11 cellular contexts compared by ENCODE assay signal in the genomic region with DNA sequence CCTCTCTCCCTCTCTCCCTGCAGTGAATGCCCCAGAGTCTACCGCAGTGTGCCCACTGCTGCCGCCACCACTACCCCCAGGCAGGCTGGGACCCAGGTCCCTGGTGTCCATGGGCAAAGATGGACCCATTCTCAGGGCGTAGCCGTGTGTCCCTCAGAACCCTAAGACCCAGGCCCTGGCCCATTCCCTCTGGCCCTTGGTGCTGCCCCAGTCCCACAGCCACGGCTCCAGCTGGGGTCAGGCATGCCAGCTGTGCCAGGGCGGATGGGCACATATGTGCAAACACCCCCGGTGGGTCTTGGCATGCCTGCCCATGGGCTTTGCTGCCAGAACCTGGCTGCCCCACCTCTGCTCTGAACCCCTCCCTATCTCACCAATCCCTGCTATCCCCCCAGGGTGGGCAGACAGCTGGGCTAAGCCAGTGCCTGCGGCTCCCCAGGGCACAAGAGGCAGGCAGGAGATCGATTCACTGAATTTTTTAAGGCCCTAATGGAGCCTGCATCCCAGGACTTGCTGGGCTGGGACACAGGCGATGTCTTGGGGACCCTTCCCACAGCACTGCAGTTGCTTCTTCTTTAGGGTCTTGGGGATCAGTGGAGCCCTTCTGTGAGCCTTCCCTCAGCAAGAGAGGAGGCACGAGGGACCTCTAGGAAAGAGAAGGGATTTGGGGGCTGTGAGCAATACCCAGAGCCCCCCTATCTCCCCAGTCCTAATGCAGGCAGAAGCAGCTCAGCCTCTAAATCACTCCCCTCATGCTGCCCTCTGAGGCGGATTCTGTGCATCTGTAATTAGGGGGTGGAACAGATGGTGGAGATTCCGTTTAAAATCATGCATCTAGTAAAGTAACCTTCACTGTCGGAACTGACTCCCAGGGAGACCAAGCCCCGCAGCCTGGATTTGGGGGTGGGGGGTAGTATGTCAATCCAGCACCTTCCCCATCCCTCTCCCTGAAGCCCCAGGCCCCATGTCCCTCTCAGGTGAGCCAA. TPM values are rescaled to one million over a fixed set of nuclear protein-coding genes. Genes with fewer than 3 reads are reported as not detected.
DNase-seq lines count a peak whose midpoint lies in the region; ATAC-seq and TF ChIP-seq lines count a peak whose summit lies in the region.
"Had no signal": no experiment of that assay in that cellular context is flagged by ENCODE, and none has a peak within 500 bp of the region (broad histone marks: within the 10 kb centered on the region; RNA-seq: fewer than 3 reads in every experiment).

No MANE protein-coding gene starts in this region.

- TF ChIP-seq EP300 in SK-N-SH (IDR thresholded peaks at IDR 0.05; ENCODE audit: borderline replicate concordance in 1 of 2, low read depth in 1 of 2, low read length in 1 of 2) = no peak

- H3F3A ChIP-seq in SK-N-SH (replicated peaks; ENCODE audit: insufficient read depth) = peaks cover 3% of the 10 kb centered on the region

- H3K9me3 ChIP-seq in Panc1 (ENCODE audit: control insufficient read depth, insufficient read depth, low read depth, low read length) (no peaks in the 10 kb centered on the region), left ventricle myocardium inferior (replicated peaks) (no peaks in the 10 kb centered on the region), SK-N-SH (no peaks in the 10 kb centered on the region)

- H4K20me1 ChIP-seq in SK-N-SH (ENCODE audit: insufficient read depth) = peaks cover 77% of the 10 kb centered on the region

- no peak overlapping the region for H3K9ac ChIP-seq in SK-N-SH

- H3K79me2 ChIP-seq in SK-N-SH (ENCODE audit: insufficient read depth) = peaks cover 88% of the 10 kb centered on the region

- H3K27ac ChIP-seq in Panc1 (ENCODE audit: low read length) (peak overlapping the region; percentile 37; the same call in 1 of the 2 replicates), left ventricle myocardium inferior (replicated peaks) (peak overlapping the region; percentile 98), SK-N-SH (ENCODE audit: low read depth in 2 of 2, low read length in 1 of 2) (peak overlapping the region in 1 of 2 experiments; percentile 2; a peak in 1 of 4 replicates)

- no peak overlapping the region for H2AFZ ChIP-seq in SK-N-SH (ENCODE audit: low read depth)

- peak; percentile 44 for DNase-seq in ELF-1 (ENCODE audit: low read depth, low spot score)
- no peak for DNase-seq in Panc1 (ENCODE audit: low read depth, low spot score)
- no peak for DNase-seq in left ventricle myocardium inferior
- peak; percentile 56 for DNase-seq in retina
- no peak for DNase-seq in SK-N-SH
- no peak for DNase-seq in DMS53 (lab: John Stamatoyannopoulos, UW)
- DNase-seq: naive thymus-derived CD8-positive, alpha-beta T cell; NCI-H1417 treated with DMSO at 0.1 percent for 48 hours had no signal

- TF ChIP-seq CTCF in Panc1 (IDR thresholded peaks at IDR 0.05) (no peak), left ventricle myocardium inferior (IDR thresholded peaks at IDR 0.05; ENCODE audit: borderline replicate concordance) (no peak), SK-N-SH (IDR thresholded peaks at IDR 0.05) (no peak)

- ATAC-seq in Panc1 (no peak), GM18502 (IDR thresholded peaks at IDR 0.05; ENCODE audit: poor library complexity, unreplicated experiment) (no peak), HG03175 (IDR thresholded peaks at IDR 0.05; ENCODE audit: unreplicated experiment) (no peak)
- ATAC-seq: naive thymus-derived CD8-positive, alpha-beta T cell had no signal

- H3K9me2 ChIP-seq in SK-N-SH = no peaks in the 10 kb centered on the region

- no TSS peak for BruUV-seq in Panc1 (replicated peaks; lab: Mats Ljungman, UMichigan)

- no peaks in the 10 kb centered on the region for H3K36me3 ChIP-seq in Panc1 (ENCODE audit: control insufficient read depth, insufficient read depth, low read length)
- no peaks in the 10 kb centered on the region for H3K36me3 ChIP-seq in left ventricle myocardium inferior
- no peaks in the 10 kb centered on the region for H3K36me3 ChIP-seq in SK-N-SH (replicated peaks in 1 of 2; ENCODE audit: control insufficient read depth in 1 of 2, insufficient read depth in 2 of 2, low read length in 1 of 2)

- CTCF ChIA-PET in Panc1 (lab: Charles Lee) = no interaction called here
- CTCF ChIA-PET in SK-N-SH (lab: Yijun Ruan, JAX) = interaction anchor here (1.4 to 27.7 kb wide), 5 partner anchors 8 to 297 kb away, joined by 3 to 603 read pairs (median 4); no protein-coding TSS in a partner anchor

- H3K4me1 ChIP-seq in Panc1 (ENCODE audit: control insufficient read depth, insufficient read depth, low read length) (peaks cover 86% of the 10 kb centered on the region), left ventricle myocardium inferior (peaks cover 100% of the 10 kb centered on the region), SK-N-SH (ENCODE audit: control insufficient read depth in 1 of 2, insufficient read depth in 2 of 2, low read depth in 1 of 2, low read length in 1 of 2) (peaks cover 65 to 82% of the 10 kb centered on the region in 2 experiments)

- no peak for TF ChIP-seq RAD21 in SK-N-SH (IDR thresholded peaks at IDR 0.05; ENCODE audit: low read length)

- no peaks in the 10 kb centered on the region for H3K27me3 ChIP-seq in Panc1 (ENCODE audit: control insufficient read depth, insufficient read depth, low read length)
- no peaks in the 10 kb centered on the region for H3K27me3 ChIP-seq in left ventricle myocardium inferior (ENCODE audit: low read depth)
- H3K27me3 ChIP-seq in SK-N-SH (ENCODE audit: insufficient read depth) = no peaks in the 10 kb centered on the region

- in situ Hi-C loops in Panc1 (cut with HindIII; ENCODE audit: low pct_unique_long_range_greater_than_20kb, low sequenced_read_pairs) = no loop called here

- POLR2A ChIA-PET in Panc1 (lab: Charles Lee) (no interaction called here), SK-N-SH (lab: Yijun Ruan, JAX) (interaction anchor here (0.5 kb wide), 1 partner anchor 11 kb away, joined by 3 read pairs; no protein-coding TSS in a partner anchor)

- no peak overlapping the region for H3K4me2 ChIP-seq in SK-N-SH

- WGBS in SK-N-SH (ENCODE audit: low lambda C conversion rate) = 70% methylated on average over 7 of the region's 15 CpGs

- H3K4me3 ChIP-seq in Panc1 (ENCODE audit: low read depth in 2 of 2, low read length in 2 of 2) (no peak overlapping the region), left ventricle myocardium inferior (peak overlapping the region; percentile 33), SK-N-SH (ENCODE audit: low read depth in 2 of 2, low read length in 1 of 2) (no peak overlapping the region)

- intact Hi-C loops in Panc1 (cut with micrococcal nuclease; ENCODE audit: unreplicated experiment) = no loop called here
- intact Hi-C loops in left ventricle myocardium inferior (cut with micrococcal nuclease) = no loop called here

TF ChIP-seq in SK-N-SH, 30 proteins besides CTCF, POLR2A, EP300 and RAD21 (continues in another document):
- TF ChIP-seq FOXM1 (IDR thresholded peaks at IDR 0.05; ENCODE audit: low read depth) (no peak), TAF1 (IDR thresholded peaks at IDR 0.05; ENCODE audit: borderline replicate concordance, low read depth, low read length) (no peak), MEF2A (IDR thresholded peaks at IDR 0.05; ENCODE audit: borderline replicate concordance, low read depth) (no peak), MXI1 (IDR thresholded peaks at IDR 0.05; ENCODE audit: low read depth, low read length) (no peak), TCF12 (IDR thresholded peaks at IDR 0.05) (no peak), RCOR1 (IDR thresholded peaks at IDR 0.05; ENCODE audit: low read length) (no peak), NFIC (IDR thresholded peaks at IDR 0.05; ENCODE audit: borderline replicate concordance) (no peak), ELF1 (IDR thresholded peaks at IDR 0.05) (no peak)
- TF ChIP-seq, protein P1, sequence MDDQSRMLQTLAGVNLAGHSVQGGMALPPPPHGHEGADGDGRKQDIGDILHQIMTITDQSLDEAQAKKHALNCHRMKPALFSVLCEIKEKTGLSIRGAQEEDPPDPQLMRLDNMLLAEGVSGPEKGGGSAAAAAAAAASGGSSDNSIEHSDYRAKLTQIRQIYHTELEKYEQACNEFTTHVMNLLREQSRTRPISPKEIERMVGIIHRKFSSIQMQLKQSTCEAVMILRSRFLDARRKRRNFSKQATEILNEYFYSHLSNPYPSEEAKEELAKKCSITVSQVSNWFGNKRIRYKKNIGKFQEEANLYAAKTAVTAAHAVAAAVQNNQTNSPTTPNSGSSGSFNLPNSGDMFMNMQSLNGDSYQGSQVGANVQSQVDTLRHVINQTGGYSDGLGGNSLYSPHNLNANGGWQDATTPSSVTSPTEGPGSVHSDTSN (IDR thresholded peaks at IDR 0.05) = no peak

RNA-seq across cellular contexts. Expression of a gene that starts 10.3 kb away (rescaled TPM):
- total RNA-seq in Panc1 (2021; ENCODE audit: unreplicated experiment) = 47.1 TPM
- 35.8 TPM for polyA plus RNA-seq in Panc1 (2012; ENCODE audit: insufficient read length)
- total RNA-seq in left ventricle myocardium inferior = 40.1 TPM
- polyA plus RNA-seq in SK-N-SH (2012; rRNA removed) = 3.1 and 8.5 TPM in 2 replicates
- polyA plus RNA-seq in SK-N-SH (2012; cell fraction: cytosol; rRNA removed) = 3.2 and 4.4 TPM in 2 replicates
- 19.2 and 28.1 TPM in 2 replicates for polyA plus RNA-seq in SK-N-SH (2012; cell fraction: nucleus; rRNA removed)

RNA-seq across cellular contexts. Expression of a gene that starts 41.4 kb away (rescaled TPM):
- total RNA-seq in Panc1 (2021; ENCODE audit: unreplicated experiment) = 0.18 TPM
- polyA plus RNA-seq in Panc1 (2012; ENCODE audit: insufficient read length) = not detected
- total RNA-seq in left ventricle myocardium inferior = 3.5 TPM
- polyA plus RNA-seq in SK-N-SH (2012; rRNA removed) = not detected in 2 replicates
- polyA plus RNA-seq in SK-N-SH (2012; cell fraction: cytosol; rRNA removed) = not detected in 2 replicates
- 0.01 TPM in 1 of 2 replicates, not detected in the other for polyA plus RNA-seq in SK-N-SH (2012; cell fraction: nucleus; rRNA removed)
- total RNA-seq: HT-29 had no signal

Comparison
In these comparisons a context has a peak if more than half of its experiments do, and no peak if none do; other contexts are left out.
1. DNase-seq: peak in ELF-1 (single experiment) and retina (single experiment); none in Panc1 (single experiment), left ventricle myocardium inferior (single experiment), SK-N-SH (single experiment) and DMS53 (single experiment).